ENCODE assay signal across 8 cellular contexts in genomic region chr22:17158568-17159503, GRCh38.
DNase-seq lines count a peak whose midpoint lies in the region; ATAC-seq and TF ChIP-seq lines count a peak whose summit lies in the region.

Gene HDHD5 (minus strand): TSS chr22:17159277. CDS start chr22:17159251, 26 bp downstream.

- no peaks in the 10 kb centered on the region for H3K27me3 ChIP-seq in layer of hippocampus (ENCODE audit: control insufficient read depth, insufficient read depth, low read length)

- H3K27ac ChIP-seq in cingulate gyrus (ENCODE audit: low read depth, low read length) (peak within 1 kb of the TSS; percentile 83), layer of hippocampus (ENCODE audit: low read depth, low read length) (peak within 1 kb of the TSS; percentile 85)

- TF ChIP-seq CTCF in AG09309 (IDR thresholded peaks at IDR 0.05; ENCODE audit: control insufficient read depth, insufficient read depth, low read depth, low read length, missing control alignments), result no peak

- ATAC-seq in HG03378 (IDR thresholded peaks at IDR 0.05; ENCODE audit: unreplicated experiment), result peak; percentile 55

- peak; percentile 60 for TF ChIP-seq POLR2A in GM19099 (IDR thresholded peaks at IDR 0.05; ENCODE audit: extremely low read depth, insufficient read length, low read depth)

- H3K4me3 ChIP-seq in AG09309 (ENCODE audit: control insufficient read depth, low read depth, low read length), result peak within 1 kb of the TSS; percentile 57

- DNase-seq in AG09309 (ENCODE audit: low read depth) (peak; percentile 14), NCI-H510A treated with DMSO at 0.1 percent for 48 hours (lab: John Stamatoyannopoulos, UW) (peak; percentile 73)
- peak; percentile 92 for DNase-seq in activated CD4-positive, alpha-beta T cell treated with anti-CD3 and anti-CD28 coated beads for 48 hours
- peak; percentile 77 to 79 for DNase-seq in stimulated activated CD4-positive, alpha-beta T cell treated with anti-CD3 and anti-CD28 coated beads, Interleukin-1b, Interleukin-23, amount 100 ng/mL, for 1 hour (ENCODE audit: low read depth in 2 of 2)

Comparison
In these comparisons a context has a peak if more than half of its experiments do, and no peak if none do; other contexts are left out.
1. Peak in every context shown above with its lines: DNase-seq, ATAC-seq, H3K4me3 ChIP-seq and H3K27ac ChIP-seq.
2. DNase-seq: peak in every context shown above with its lines; median percentile 92 in activated CD4-positive, alpha-beta T cell treated with anti-CD3 and anti-CD28 coated beads for 48 hours; 78 in stimulated activated CD4-positive, alpha-beta T cell treated with anti-CD3 and anti-CD28 coated beads, Interleukin-1b, Interleukin-23, amount 100 ng/mL, for 1 hour; 73 in NCI-H510A treated with DMSO at 0.1 percent for 48 hours; 14 in AG09309.